Comparison of ENCODE assay signal across 35 cellular contexts in the genomic region with DNA sequence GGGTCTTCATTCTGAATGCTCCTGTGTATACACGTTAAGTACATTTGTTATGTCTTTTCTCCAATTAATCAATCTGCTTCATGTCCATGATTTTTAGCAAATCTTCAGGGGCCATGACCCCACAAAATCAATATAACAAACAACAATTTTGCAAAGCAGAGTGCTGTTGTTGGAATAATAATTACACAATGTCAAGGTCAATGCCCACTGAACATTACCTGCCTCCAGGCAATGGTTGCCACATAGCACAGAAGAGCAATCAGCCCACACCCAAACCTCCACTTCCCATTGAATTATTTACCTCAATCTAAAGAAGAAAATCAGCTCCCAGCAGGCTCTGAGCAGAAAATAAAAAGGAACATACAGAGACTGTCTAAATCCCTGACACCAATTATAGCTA.
"Had no signal": no experiment of that assay in that cellular context is flagged by ENCODE, and none has a peak within 500 bp of the region (broad histone marks: within the 10 kb centered on the region; RNA-seq: fewer than 3 reads in every experiment).

No MANE protein-coding gene starts in this region.

- H3K9me3 ChIP-seq: MG63 had no signal

- H3K27ac ChIP-seq: KMS-11 had no signal

- H3K36me3 ChIP-seq: MG63 had no signal

- H3K4me2 ChIP-seq: KMS-11 had no signal

- H3K4me3 ChIP-seq: MG63 had no signal

- DNase-seq: Karpas-422, Kasumi-1, MG63, MM.1S, MV-4-11, NCI-H1048, NCI-H1092, NCI-H1092 treated with DMSO at 0.1 percent for 48 hours, NCI-H1417, NCI-H1417 treated with DMSO at 0.1 percent for 48 hours, NCI-H1436, NCI-H1436 treated with DMSO at 0.1 percent for 48 hours, NCI-H146, NCI-H1694, NCI-H1694 treated with DMSO at 0.1 percent for 48 hours, NCI-H187, NCI-H187 treated with DMSO at 0.1 percent for 48 hours, NCI-H1930, NCI-H2029, NCI-H2029 treated with DMSO at 0.1 percent for 48 hours, NCI-H2081, NCI-H2081 treated with DMSO at 0.1 percent for 48 hours, NCI-H2107, NCI-H2171, NCI-H2171 treated with DMSO at 0.1 percent for 48 hours, NCI-H2227 treated with DMSO at 0.1 percent for 48 hours, NCI-H226, NCI-H345, NCI-H446, NCI-H446 treated with DMSO at 0.1 percent for 48 hours, NCI-H510A, NCI-H510A treated with DMSO at 0.1 percent for 48 hours, NCI-H524, NCI-H524 treated with DMSO at 0.1 percent for 48 hours had no signal

- H3K27me3 ChIP-seq: MG63 had no signal

- H3K9ac ChIP-seq: KMS-11 had no signal
